In the genomic region with DNA sequence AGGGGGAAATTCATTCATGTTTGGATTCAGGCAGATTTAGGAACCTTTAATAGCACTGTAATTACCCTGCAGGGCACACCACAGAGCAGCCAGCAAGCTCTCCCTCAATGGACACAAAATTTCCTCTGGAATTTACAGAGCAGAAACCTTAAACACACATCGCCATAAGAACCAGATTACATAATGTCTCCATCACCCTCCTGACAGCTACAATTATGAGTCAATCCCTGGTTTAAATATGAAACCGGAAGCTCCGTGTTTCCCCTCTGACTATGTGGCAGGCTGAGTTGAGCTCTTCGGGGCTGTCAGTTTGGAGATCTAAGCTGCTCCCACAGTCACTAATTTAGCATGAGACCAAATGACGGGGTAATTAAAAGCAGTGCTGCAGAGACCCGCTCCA, we compare ENCODE assay signal across 8 cellular contexts.
DNase-seq lines count a peak whose midpoint lies in the region; ATAC-seq and TF ChIP-seq lines count a peak whose summit lies in the region.

No MANE protein-coding gene starts in this region.

- no peak overlapping the region for H3K18ac ChIP-seq in mesendoderm (ENCODE audit: low read length)

- H3K56ac ChIP-seq in mesendoderm (ENCODE audit: low read length): no peak overlapping the region

- H3K9me3 ChIP-seq in upper lobe of right lung: no peaks in the 10 kb centered on the region

- H3K79me2 ChIP-seq in mesendoderm (ENCODE audit: control insufficient read depth, insufficient read depth, low read length): no peaks in the 10 kb centered on the region

- H3K36me3 ChIP-seq in mesendoderm (ENCODE audit: control insufficient read depth, insufficient read depth, low read length) (no peaks in the 10 kb centered on the region), upper lobe of right lung (no peaks in the 10 kb centered on the region), H7 (replicated peaks; ENCODE audit: control insufficient read depth, insufficient read depth, low read length) (no peaks in the 10 kb centered on the region)

- peak overlapping the region; percentile 52 for H3K4ac ChIP-seq in mesendoderm (ENCODE audit: low read depth, low read length)

- no peaks in the 10 kb centered on the region for H3K79me1 ChIP-seq in mesendoderm (ENCODE audit: low read length)

- TF ChIP-seq CTCF in choroid plexus epithelial cell (conservative IDR thresholded peaks at IDR 0.05; ENCODE audit: low read depth, low read length) (no peak), upper lobe of right lung (IDR thresholded peaks at IDR 0.05) (no peak)

- H4K8ac ChIP-seq in mesendoderm (ENCODE audit: low read depth, low read length): no peak overlapping the region

- H2BK5ac ChIP-seq in mesendoderm (ENCODE audit: low read length): no peak overlapping the region

- no peak overlapping the region for H3K23ac ChIP-seq in mesendoderm (ENCODE audit: low read length)

- H3K4me1 ChIP-seq in mesendoderm (ENCODE audit: control insufficient read depth, low read depth, low read length): peaks cover 4% of the 10 kb centered on the region
- peaks cover 29% of the 10 kb centered on the region for H3K4me1 ChIP-seq in upper lobe of right lung

- ATAC-seq in GM19023 (IDR thresholded peaks at IDR 0.05; ENCODE audit: unreplicated experiment) (peak; percentile 70), HG03097 (IDR thresholded peaks at IDR 0.05; ENCODE audit: low FRiP score, unreplicated experiment) (peak; percentile 70), upper lobe of right lung (peak; percentile 60)

- H3K27me3 ChIP-seq in mesendoderm (ENCODE audit: insufficient read depth, low read length, poor library complexity) (no peaks in the 10 kb centered on the region), upper lobe of right lung (no peaks in the 10 kb centered on the region), H7 (ENCODE audit: control insufficient read depth, insufficient read depth, low read length) (peaks cover 22% of the 10 kb centered on the region)

- DNase-seq in CD1c-positive myeloid dendritic cell (ENCODE audit: extremely low spot score) (peak; percentile 94), OCI-M1 (lab: John Stamatoyannopoulos, UW) (peak; percentile 75), choroid plexus epithelial cell (ENCODE audit: low read depth) (peak; percentile 87), mesendoderm (no peak), upper lobe of right lung (no peak), H7 (no peak)

- peak overlapping the region; percentile 33 for H3K4me3 ChIP-seq in choroid plexus epithelial cell (ENCODE audit: low read depth, low read length)
- no peak overlapping the region for H3K4me3 ChIP-seq in mesendoderm (ENCODE audit: low read length)
- H3K4me3 ChIP-seq in upper lobe of right lung: peak overlapping the region; percentile 27
- H3K4me3 ChIP-seq in H7 (ENCODE audit: insufficient read depth, low read depth, low read length): no peak overlapping the region

- H2BK15ac ChIP-seq in mesendoderm (replicated peaks; ENCODE audit: low read depth): no peak overlapping the region

- intact Hi-C loops in upper lobe of right lung (cut with DNase I): no loop called here

- WGBS in mesendoderm (ENCODE audit: extremely low coverage, insufficient coverage, low lambda C conversion rate): no CpG with 5 or more reads among the region's 6 CpGs

- H3K27ac ChIP-seq in mesendoderm (ENCODE audit: low read depth, low read length) (no peak overlapping the region), upper lobe of right lung (peak overlapping the region; percentile 79)

- H3K4me2 ChIP-seq in mesendoderm (ENCODE audit: low read length): no peak overlapping the region

- H2BK120ac ChIP-seq in mesendoderm (ENCODE audit: low read depth, low read length): no peak overlapping the region

- H2AK5ac ChIP-seq in mesendoderm (ENCODE audit: low read length): no peak overlapping the region

- no peak overlapping the region for H4K5ac ChIP-seq in mesendoderm (ENCODE audit: low read length)

- H3K9ac ChIP-seq in mesendoderm (ENCODE audit: low read length): no peak overlapping the region

Comparison
In these comparisons a context has a peak if more than half of its experiments do, and no peak if none do; other contexts are left out.
1. DNase-seq: peak in CD1c-positive myeloid dendritic cell (single experiment), OCI-M1 (single experiment) and choroid plexus epithelial cell (single experiment); none in mesendoderm (single experiment), upper lobe of right lung (single experiment) and H7 (single experiment).
2. H3K4me3 ChIP-seq: peak in choroid plexus epithelial cell (single experiment) and upper lobe of right lung (single experiment); none in mesendoderm (single experiment) and H7 (single experiment).
3. Peak in every context shown above with its lines, with median percentiles within 50 percentile points of each other: ATAC-seq.